In the genomic region with DNA sequence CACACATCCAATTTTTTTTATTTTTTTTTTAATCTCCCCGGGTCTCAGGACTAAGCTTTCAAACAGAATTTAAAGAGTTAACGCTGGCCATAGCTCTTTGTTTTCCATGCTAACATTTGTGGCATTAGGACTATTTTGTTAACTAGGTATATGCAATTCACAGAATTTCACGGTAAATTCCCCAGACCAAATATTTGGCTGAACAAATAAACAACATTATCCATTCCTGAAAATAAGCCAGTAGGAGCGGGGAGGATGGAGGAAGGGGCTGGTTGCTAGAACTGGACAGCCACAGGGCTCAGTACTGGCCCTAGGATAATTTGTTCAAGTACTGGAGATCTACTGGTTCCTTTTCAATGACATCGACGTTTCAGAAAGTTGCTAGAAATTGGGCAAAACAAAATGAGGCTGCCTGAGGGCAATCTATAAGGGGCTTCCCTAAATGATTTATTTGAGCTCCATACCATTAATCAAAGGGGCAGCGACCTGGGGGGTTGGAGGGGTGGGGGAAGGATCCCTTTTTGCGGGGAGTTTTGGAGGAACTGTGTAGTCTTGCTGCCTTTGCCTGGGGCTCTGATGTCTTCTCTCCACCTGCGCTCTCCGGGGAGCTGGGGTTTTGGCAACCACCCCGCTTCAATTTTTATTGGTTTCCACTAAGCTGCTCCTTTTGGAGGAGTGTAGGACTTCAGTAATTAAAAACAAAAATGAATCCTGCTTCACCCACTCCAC, we compare ENCODE assay signal across 1 cellular context.
TF ChIP-seq lines count a peak whose summit lies in the region.

No MANE protein-coding gene starts in this region.

TF ChIP-seq in HepG2, 621 proteins besides CTCF, POLR2A, EP300 and RAD21:
- TF ChIP-seq RARA (CRISPR knock-in tag; IDR thresholded peaks at IDR 0.05) (peak; percentile 51), FOXP1 (IDR thresholded peaks at IDR 0.05) (0 out of 2 replicates have a peak, but pooled peaks have one; percentile 37), FOXP1 (CRISPR knock-in tag; IDR thresholded peaks at IDR 0.05) (peak; percentile 51; the same call in 1 of the 2 replicates), FOXA3 (CRISPR knock-in tag; IDR thresholded peaks at IDR 0.05) (peak; percentile 50), RBFOX2 (IDR thresholded peaks at IDR 0.05; ENCODE audit: low read depth, low read length) (0 out of 2 replicates have a peak, but pooled peaks have one; percentile 39), RXRB (CRISPR knock-in tag; IDR thresholded peaks at IDR 0.05; ENCODE audit: borderline replicate concordance) (peak; percentile 22; the same call in 1 of the 2 replicates), TGIF2 (CRISPR knock-in tag; IDR thresholded peaks at IDR 0.05) (no peak), ARID3A (IDR thresholded peaks at IDR 0.05; ENCODE audit: low read depth, low read length) (peak; percentile 41; the same call in 1 of the 2 replicates), ARNT2 (CRISPR knock-in tag; IDR thresholded peaks at IDR 0.05; ENCODE audit: low read depth) (no peak), FOXP4 (CRISPR knock-in tag; IDR thresholded peaks at IDR 0.05) (peak; percentile 59; the same call in 1 of the 2 replicates), NFIC (IDR thresholded peaks at IDR 0.05; ENCODE audit: low read length) (0 out of 2 replicates have a peak, but pooled peaks have one; percentile 38), NFRKB (IDR thresholded peaks at IDR 0.05) (no peak), BCL6 (CRISPR knock-in tag; IDR thresholded peaks at IDR 0.05) (peak; percentile 81), THAP11 (CRISPR knock-in tag; IDR thresholded peaks at IDR 0.05) (no peak), MEIS2 (CRISPR knock-in tag; IDR thresholded peaks at IDR 0.05) (no peak), NFKBIZ (CRISPR knock-in tag; IDR thresholded peaks at IDR 0.05) (0 out of 2 replicates have a peak, but pooled peaks have one; percentile 39), SOX6 (IDR thresholded peaks at IDR 0.05) (no peak), SOX6 (CRISPR knock-in tag; IDR thresholded peaks at IDR 0.05) (peak; percentile 15; the same call in 1 of the 2 replicates), ZNF652 (CRISPR knock-in tag; IDR thresholded peaks at IDR 0.05; ENCODE audit: borderline replicate concordance, low read depth) (peak; percentile 87), MED1 (CRISPR knock-in tag; IDR thresholded peaks at IDR 0.05) (peak; percentile 20; the same call in 1 of the 2 replicates), ZNF543 (CRISPR knock-in tag; IDR thresholded peaks at IDR 0.05) (no peak), SOX13 (IDR thresholded peaks at IDR 0.05) (no peak), SOX13 (CRISPR knock-in tag; conservative IDR thresholded peaks at IDR 0.05 in 1 of 2, IDR thresholded peaks at IDR 0.05 in 1 of 2) (peak in 1 of 2 experiments; percentile 44; a peak in 1 of 4 replicates), TBL1XR1 (IDR thresholded peaks at IDR 0.05; ENCODE audit: borderline replicate concordance, low read length, partially characterized antibody) (peak; percentile 52), SOX5 (CRISPR knock-in tag; IDR thresholded peaks at IDR 0.05; ENCODE audit: borderline replicate concordance) (peak; percentile 22; the same call in 1 of the 2 replicates)
- TF ChIP-seq, protein P1, sequence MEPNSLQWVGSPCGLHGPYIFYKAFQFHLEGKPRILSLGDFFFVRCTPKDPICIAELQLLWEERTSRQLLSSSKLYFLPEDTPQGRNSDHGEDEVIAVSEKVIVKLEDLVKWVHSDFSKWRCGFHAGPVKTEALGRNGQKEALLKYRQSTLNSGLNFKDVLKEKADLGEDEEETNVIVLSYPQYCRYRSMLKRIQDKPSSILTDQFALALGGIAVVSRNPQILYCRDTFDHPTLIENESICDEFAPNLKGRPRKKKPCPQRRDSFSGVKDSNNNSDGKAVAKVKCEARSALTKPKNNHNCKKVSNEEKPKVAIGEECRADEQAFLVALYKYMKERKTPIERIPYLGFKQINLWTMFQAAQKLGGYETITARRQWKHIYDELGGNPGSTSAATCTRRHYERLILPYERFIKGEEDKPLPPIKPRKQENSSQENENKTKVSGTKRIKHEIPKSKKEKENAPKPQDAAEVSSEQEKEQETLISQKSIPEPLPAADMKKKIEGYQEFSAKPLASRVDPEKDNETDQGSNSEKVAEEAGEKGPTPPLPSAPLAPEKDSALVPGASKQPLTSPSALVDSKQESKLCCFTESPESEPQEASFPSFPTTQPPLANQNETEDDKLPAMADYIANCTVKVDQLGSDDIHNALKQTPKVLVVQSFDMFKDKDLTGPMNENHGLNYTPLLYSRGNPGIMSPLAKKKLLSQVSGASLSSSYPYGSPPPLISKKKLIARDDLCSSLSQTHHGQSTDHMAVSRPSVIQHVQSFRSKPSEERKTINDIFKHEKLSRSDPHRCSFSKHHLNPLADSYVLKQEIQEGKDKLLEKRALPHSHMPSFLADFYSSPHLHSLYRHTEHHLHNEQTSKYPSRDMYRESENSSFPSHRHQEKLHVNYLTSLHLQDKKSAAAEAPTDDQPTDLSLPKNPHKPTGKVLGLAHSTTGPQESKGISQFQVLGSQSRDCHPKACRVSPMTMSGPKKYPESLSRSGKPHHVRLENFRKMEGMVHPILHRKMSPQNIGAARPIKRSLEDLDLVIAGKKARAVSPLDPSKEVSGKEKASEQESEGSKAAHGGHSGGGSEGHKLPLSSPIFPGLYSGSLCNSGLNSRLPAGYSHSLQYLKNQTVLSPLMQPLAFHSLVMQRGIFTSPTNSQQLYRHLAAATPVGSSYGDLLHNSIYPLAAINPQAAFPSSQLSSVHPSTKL (CRISPR knock-in tag; IDR thresholded peaks at IDR 0.05) = peak; percentile 34; the same call in 1 of the 2 replicates
- TF ChIP-seq, protein P2, sequence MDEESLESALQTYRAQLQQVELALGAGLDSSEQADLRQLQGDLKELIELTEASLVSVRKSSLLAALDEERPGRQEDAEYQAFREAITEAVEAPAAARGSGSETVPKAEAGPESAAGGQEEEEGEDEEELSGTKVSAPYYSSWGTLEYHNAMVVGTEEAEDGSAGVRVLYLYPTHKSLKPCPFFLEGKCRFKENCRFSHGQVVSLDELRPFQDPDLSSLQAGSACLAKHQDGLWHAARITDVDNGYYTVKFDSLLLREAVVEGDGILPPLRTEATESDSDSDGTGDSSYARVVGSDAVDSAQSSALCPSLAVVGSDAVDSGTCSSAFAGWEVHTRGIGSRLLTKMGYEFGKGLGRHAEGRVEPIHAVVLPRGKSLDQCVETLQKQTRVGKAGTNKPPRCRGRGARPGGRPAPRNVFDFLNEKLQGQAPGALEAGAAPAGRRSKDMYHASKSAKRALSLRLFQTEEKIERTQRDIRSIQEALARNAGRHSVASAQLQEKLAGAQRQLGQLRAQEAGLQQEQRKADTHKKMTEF (CRISPR knock-in tag; IDR thresholded peaks at IDR 0.05) = 0 out of 2 replicates have a peak, but pooled peaks have one; percentile 18
